Comparison of ENCODE assay signal across 8 cellular contexts in genomic region chr14:75521415-75522199, GRCh38. TPM values are rescaled to one million over a fixed set of nuclear protein-coding genes. Genes with fewer than 3 reads are reported as not detected.
DNase-seq lines count a peak whose midpoint lies in the region; ATAC-seq and TF ChIP-seq lines count a peak whose summit lies in the region.

No MANE protein-coding gene starts in this region.

- peak overlapping the region; percentile 100 for H3K4me3 Mint-ChIP-seq in activated CD4-positive, alpha-beta T cell treated with anti-CD3 and anti-CD28 coated beads for 36 hours
- peak overlapping the region; percentile 100 for H3K4me3 Mint-ChIP-seq in stimulated activated naive CD8-positive, alpha-beta T cell treated with anti-CD3 and anti-CD28 coated beads, Interleukin-15, Interleukin-2, amounts not matched to agents 100 ng/mL and 50 ng/mL, for 24 hours

- no peak for TF ChIP-seq POLR2A in breast epithelium (IDR thresholded peaks at IDR 0.05)

- no peaks in the 10 kb centered on the region for H3K27me3 Mint-ChIP-seq in activated CD4-positive, alpha-beta T cell treated with anti-CD3 and anti-CD28 coated beads for 36 hours
- no peaks in the 10 kb centered on the region for H3K27me3 Mint-ChIP-seq in stimulated activated naive CD8-positive, alpha-beta T cell treated with anti-CD3 and anti-CD28 coated beads, Interleukin-15, Interleukin-2, amounts not matched to agents 100 ng/mL and 50 ng/mL, for 24 hours

- no peaks in the 10 kb centered on the region for H3K4me1 ChIP-seq in breast epithelium

- H3K4me3 ChIP-seq in breast epithelium: peak overlapping the region in 2 of 3 donors; percentile 48 to 50

- no peaks in the 10 kb centered on the region for H3K36me3 ChIP-seq in breast epithelium

- H3K27ac ChIP-seq in breast epithelium: peak overlapping the region; percentile 72 to 83

- no peaks in the 10 kb centered on the region for H3K27me3 ChIP-seq in breast epithelium

- H3K4me1 Mint-ChIP-seq in activated CD4-positive, alpha-beta T cell treated with anti-CD3 and anti-CD28 coated beads for 36 hours: peaks cover 67% of the 10 kb centered on the region
- peaks cover 66% of the 10 kb centered on the region for H3K4me1 Mint-ChIP-seq in stimulated activated naive CD8-positive, alpha-beta T cell treated with anti-CD3 and anti-CD28 coated beads, Interleukin-15, Interleukin-2, amounts not matched to agents 100 ng/mL and 50 ng/mL, for 24 hours (ENCODE audit: low read depth)

- intact Hi-C loops in activated CD4-positive, alpha-beta T cell treated with anti-CD3 and anti-CD28 coated beads for 36 hours (cut with DNase I, micrococcal nuclease): loop anchor here (1.0 to 5.0 kb wide), 9 partner anchors 21 to 274 kb away; partner anchors contain the start of gene TTLL5 (in 1 of the 2)
- intact Hi-C loops in breast epithelium (cut with DNase I; ENCODE audit: low total_unique reads): no loop called here

- H3K9me3 Mint-ChIP-seq in activated CD4-positive, alpha-beta T cell treated with anti-CD3 and anti-CD28 coated beads for 36 hours (ENCODE audit: low read depth): peaks cover 1% of the 10 kb centered on the region
- H3K9me3 Mint-ChIP-seq in stimulated activated naive CD8-positive, alpha-beta T cell treated with anti-CD3 and anti-CD28 coated beads, Interleukin-15, Interleukin-2, amounts not matched to agents 100 ng/mL and 50 ng/mL, for 24 hours: no peaks in the 10 kb centered on the region

- ATAC-seq in activated CD4-positive, alpha-beta T cell treated with anti-CD3 and anti-CD28 coated beads for 36 hours: peak; percentile 25
- peak; percentile 13 for ATAC-seq in HG03571 (IDR thresholded peaks at IDR 0.05; ENCODE audit: unreplicated experiment)
- ATAC-seq in HG03108 (IDR thresholded peaks at IDR 0.05; ENCODE audit: unreplicated experiment): no peak
- no peak for ATAC-seq in GM21367 (IDR thresholded peaks at IDR 0.05; ENCODE audit: unreplicated experiment)

- no peaks in the 10 kb centered on the region for H3K9me3 ChIP-seq in breast epithelium

- no peak for TF ChIP-seq CTCF in breast epithelium (IDR thresholded peaks at IDR 0.05)

- H3K27ac Mint-ChIP-seq in activated CD4-positive, alpha-beta T cell treated with anti-CD3 and anti-CD28 coated beads for 36 hours: peak overlapping the region; percentile 100
- peak overlapping the region; percentile 99 for H3K27ac Mint-ChIP-seq in stimulated activated naive CD8-positive, alpha-beta T cell treated with anti-CD3 and anti-CD28 coated beads, Interleukin-15, Interleukin-2, amounts not matched to agents 100 ng/mL and 50 ng/mL, for 24 hours

- POLR2A ChIA-PET in activated CD4-positive, alpha-beta T cell treated with anti-CD3 and anti-CD28 coated beads for 36 hours (lab: Charles Lee): interaction anchor here (0.7 to 5.3 kb wide), 6 partner anchors 18 to 1440 kb away, joined by 3 to 35 read pairs (median 14); no protein-coding TSS in a partner anchor

- CTCF ChIA-PET in activated CD4-positive, alpha-beta T cell treated with anti-CD3 and anti-CD28 coated beads for 36 hours (lab: Charles Lee): interaction anchor here (0.6 to 6.1 kb wide), 24 partner anchors 8 to 758 kb away, joined by 3 to 27 read pairs (median 4); partner anchors contain the start of genes ERG28, TTLL5 and YLPM1

- peak; percentile 25 for DNase-seq in activated CD4-positive, alpha-beta T cell treated with anti-CD3 and anti-CD28 coated beads for 36 hours
- DNase-seq in activated CD4-positive, alpha-beta T cell treated with anti-CD3 and anti-CD28 coated beads for 1 hour: no peak
- DNase-seq in breast epithelium (ENCODE audit: low spot score in 2 of 2): no peak
- DNase-seq in hippocampal formation (lab: John Stamatoyannopoulos, UW): no peak

- peaks cover 48% of the 10 kb centered on the region for H3K36me3 Mint-ChIP-seq in activated CD4-positive, alpha-beta T cell treated with anti-CD3 and anti-CD28 coated beads for 36 hours (ENCODE audit: low read depth)
- peaks cover 39% of the 10 kb centered on the region for H3K36me3 Mint-ChIP-seq in stimulated activated naive CD8-positive, alpha-beta T cell treated with anti-CD3 and anti-CD28 coated beads, Interleukin-15, Interleukin-2, amounts not matched to agents 100 ng/mL and 50 ng/mL, for 24 hours (ENCODE audit: low read depth)

RNA-seq across cellular contexts. Expression of gene BATF, which starts 0.7 kb away (rescaled TPM):
- 100 to 1,000 TPM; 165 to 187 TPM for total RNA-seq in activated CD4-positive, alpha-beta T cell treated with anti-CD3 and anti-CD28 coated beads for 36 hours
- 10 to 100 TPM; 15.7 to 43.6 (median 34.7) TPM for total RNA-seq in breast epithelium

RNA-seq across cellular contexts. Expression of gene FLVCR2, which starts 56.8 kb away (rescaled TPM):
- 1 to 10 TPM; 2.2 to 3.2 TPM for total RNA-seq in activated CD4-positive, alpha-beta T cell treated with anti-CD3 and anti-CD28 coated beads for 36 hours
- 10 to 100 TPM in 1 of 3 donors, 1 to 10 TPM in 2; 4.6 to 15.4 (median 9.1) TPM for total RNA-seq in breast epithelium

Comparison
In these comparisons a context has a peak if more than half of its experiments do, and no peak if none do; other contexts are left out.
1. ATAC-seq: peak in activated CD4-positive, alpha-beta T cell treated with anti-CD3 and anti-CD28 coated beads for 36 hours (single experiment) and HG03571 (single experiment); none in HG03108 (single experiment) and GM21367 (single experiment).